8 cellular contexts compared by ENCODE assay signal in the genomic region with DNA sequence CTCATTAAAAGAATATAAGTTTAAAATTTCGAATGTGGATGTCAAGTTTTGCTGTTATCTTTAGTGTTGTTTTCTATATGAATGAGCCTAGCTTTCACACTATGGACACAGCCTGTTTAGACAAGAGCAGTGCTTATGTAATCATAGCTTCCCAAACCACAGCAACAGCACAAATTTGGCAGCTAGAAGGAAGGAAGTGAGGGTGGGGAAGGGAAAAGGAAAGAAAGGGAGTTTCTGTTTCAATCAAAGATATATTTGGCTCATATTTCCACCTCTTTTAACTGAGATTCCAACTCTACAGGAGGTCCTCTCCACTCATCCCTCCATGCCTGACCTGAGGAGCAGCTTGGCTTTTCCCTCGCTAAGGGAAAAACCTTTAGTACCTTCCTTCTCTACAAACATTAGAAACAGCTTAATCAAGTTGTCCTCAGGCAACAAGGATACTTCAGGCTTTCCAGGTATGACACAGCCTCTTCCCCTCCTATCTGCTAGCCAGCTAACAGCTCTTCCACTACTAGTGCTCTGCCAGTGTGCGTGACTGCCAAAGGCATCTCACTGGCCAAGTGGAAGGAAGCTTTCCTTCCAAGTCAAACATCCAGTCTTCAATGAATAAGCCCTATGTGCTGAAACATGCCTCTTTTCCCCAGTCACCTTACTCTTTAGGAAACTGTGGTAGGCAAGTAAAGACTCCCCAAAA.
DNase-seq lines count a peak whose midpoint lies in the region; ATAC-seq and TF ChIP-seq lines count a peak whose summit lies in the region.

No MANE protein-coding gene starts in this region.

- intact Hi-C loops in CD8-positive, alpha-beta T cell (cut with DNase I, micrococcal nuclease), result loop anchor here (1.0 to 10.0 kb wide), 8 partner anchors 25 to 278 kb away; partner anchors contain the start of gene PTGER4 (in 2 of the 2)

- TF ChIP-seq CTCF in CD8-positive, alpha-beta T cell (IDR thresholded peaks at IDR 0.05), result no peak

- no peak for ATAC-seq in CD8-positive, alpha-beta T cell
- ATAC-seq in effector memory CD8-positive, alpha-beta T cell (replicated peaks), result no peak
- ATAC-seq in HG03025 (IDR thresholded peaks at IDR 0.05; ENCODE audit: low FRiP score, unreplicated experiment), result no peak

- no peak for DNase-seq in CD8-positive, alpha-beta T cell
- DNase-seq in NOMO-1 treated with dmso at 0.1 percent for 144 hours (lab: John Stamatoyannopoulos, UW; ENCODE audit: unreplicated experiment) (peak; percentile 43), non-pigmented ciliary epithelial cell (ENCODE audit: low read depth) (peak; percentile 17), substantia nigra (lab: John Stamatoyannopoulos, UW) (no peak), ureter (ENCODE audit: low spot score) (no peak), GOT3 (lab: John Stamatoyannopoulos, UW) (no peak)
- DNase-seq in effector memory CD8-positive, alpha-beta T cell, result no peak

- POLR2A ChIA-PET in CD8-positive, alpha-beta T cell (lab: Charles Lee), result interaction anchor here (0.5 to 4.4 kb wide), 12 partner anchors 9 to 273 kb away, joined by 3 to 23 read pairs (median 8); partner anchors contain the start of gene PTGER4

- H3K27ac Mint-ChIP-seq in CD8-positive, alpha-beta T cell, result peak overlapping the region; percentile 99
- peak overlapping the region; percentile 96 to 99 for H3K27ac Mint-ChIP-seq in effector memory CD8-positive, alpha-beta T cell

- no peaks in the 10 kb centered on the region for H3K27me3 ChIP-seq in CD8-positive, alpha-beta T cell (ENCODE audit: insufficient read depth, low read length)

- peak overlapping the region; percentile 5 for H3K4me3 ChIP-seq in CD8-positive, alpha-beta T cell (ENCODE audit: low read depth, low read length)

- H3K4me1 ChIP-seq in CD8-positive, alpha-beta T cell (ENCODE audit: insufficient read depth, low read length), result peaks cover 52% of the 10 kb centered on the region

- H3K4me1 Mint-ChIP-seq in CD8-positive, alpha-beta T cell (ENCODE audit: low read depth), result peaks cover 55% of the 10 kb centered on the region
- H3K4me1 Mint-ChIP-seq in effector memory CD8-positive, alpha-beta T cell (ENCODE audit: low read depth in 2 of 2), result peaks cover 34 to 46% of the 10 kb centered on the region in 2 donors

- peak overlapping the region; percentile 96 for H3K27ac ChIP-seq in CD8-positive, alpha-beta T cell (ENCODE audit: low read depth, low read length)
- no peak overlapping the region for H3K27ac ChIP-seq in substantia nigra (ENCODE audit: low read depth, low read length, poor library complexity, severe bottlenecking)

- H3K9me3 ChIP-seq in CD8-positive, alpha-beta T cell (ENCODE audit: low read length), result no peaks in the 10 kb centered on the region

- H3K36me3 ChIP-seq in CD8-positive, alpha-beta T cell (ENCODE audit: insufficient read depth, low read length), result no peaks in the 10 kb centered on the region

- peaks cover 3% of the 10 kb centered on the region for H3K36me3 Mint-ChIP-seq in CD8-positive, alpha-beta T cell
- peaks cover 22% of the 10 kb centered on the region for H3K36me3 Mint-ChIP-seq in effector memory CD8-positive, alpha-beta T cell (ENCODE audit: insufficient read depth)

- H3K9me3 Mint-ChIP-seq in CD8-positive, alpha-beta T cell, result peaks cover 5% of the 10 kb centered on the region
- peaks cover 0 to 8% of the 10 kb centered on the region in 2 donors for H3K9me3 Mint-ChIP-seq in effector memory CD8-positive, alpha-beta T cell

- CTCF ChIA-PET in CD8-positive, alpha-beta T cell (lab: Charles Lee), result interaction anchor here (1.0 to 1.5 kb wide), 5 partner anchors 19 to 272 kb away, joined by 3 to 7 read pairs (median 3); no protein-coding TSS in a partner anchor

- no peaks in the 10 kb centered on the region for H3K27me3 Mint-ChIP-seq in CD8-positive, alpha-beta T cell (ENCODE audit: low read depth)
- no peaks in the 10 kb centered on the region for H3K27me3 Mint-ChIP-seq in effector memory CD8-positive, alpha-beta T cell

- H3K4me3 Mint-ChIP-seq in CD8-positive, alpha-beta T cell, result peak overlapping the region; percentile 3
- peak overlapping the region; percentile 62 to 71 for H3K4me3 Mint-ChIP-seq in effector memory CD8-positive, alpha-beta T cell

Comparison
In these comparisons a context has a peak if more than half of its experiments do, and no peak if none do; other contexts are left out.
1. DNase-seq: peak in NOMO-1 treated with dmso at 0.1 percent for 144 hours (single experiment) and non-pigmented ciliary epithelial cell (single experiment); none in CD8-positive, alpha-beta T cell (0 of 7), effector memory CD8-positive, alpha-beta T cell (0 of 3), substantia nigra (0 of 49), ureter (single experiment) and GOT3 (single experiment).